1 cellular context compared by ENCODE assay signal in genomic region chr7:45702751-45703150, GRCh38.
TF ChIP-seq lines count a peak whose summit lies in the region.

No MANE protein-coding gene starts in this region.

TF ChIP-seq in HepG2, 621 proteins besides CTCF, POLR2A, EP300 and RAD21 (continued from another document):
- TF ChIP-seq, protein P1, sequence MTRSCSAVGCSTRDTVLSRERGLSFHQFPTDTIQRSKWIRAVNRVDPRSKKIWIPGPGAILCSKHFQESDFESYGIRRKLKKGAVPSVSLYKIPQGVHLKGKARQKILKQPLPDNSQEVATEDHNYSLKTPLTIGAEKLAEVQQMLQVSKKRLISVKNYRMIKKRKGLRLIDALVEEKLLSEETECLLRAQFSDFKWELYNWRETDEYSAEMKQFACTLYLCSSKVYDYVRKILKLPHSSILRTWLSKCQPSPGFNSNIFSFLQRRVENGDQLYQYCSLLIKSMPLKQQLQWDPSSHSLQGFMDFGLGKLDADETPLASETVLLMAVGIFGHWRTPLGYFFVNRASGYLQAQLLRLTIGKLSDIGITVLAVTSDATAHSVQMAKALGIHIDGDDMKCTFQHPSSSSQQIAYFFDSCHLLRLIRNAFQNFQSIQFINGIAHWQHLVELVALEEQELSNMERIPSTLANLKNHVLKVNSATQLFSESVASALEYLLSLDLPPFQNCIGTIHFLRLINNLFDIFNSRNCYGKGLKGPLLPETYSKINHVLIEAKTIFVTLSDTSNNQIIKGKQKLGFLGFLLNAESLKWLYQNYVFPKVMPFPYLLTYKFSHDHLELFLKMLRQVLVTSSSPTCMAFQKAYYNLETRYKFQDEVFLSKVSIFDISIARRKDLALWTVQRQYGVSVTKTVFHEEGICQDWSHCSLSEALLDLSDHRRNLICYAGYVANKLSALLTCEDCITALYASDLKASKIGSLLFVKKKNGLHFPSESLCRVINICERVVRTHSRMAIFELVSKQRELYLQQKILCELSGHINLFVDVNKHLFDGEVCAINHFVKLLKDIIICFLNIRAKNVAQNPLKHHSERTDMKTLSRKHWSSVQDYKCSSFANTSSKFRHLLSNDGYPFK (CRISPR knock-in tag; IDR thresholded peaks at IDR 0.05; ENCODE audit: borderline replicate concordance) = no peak
- TF ChIP-seq ZBTB2 (CRISPR knock-in tag; IDR thresholded peaks at IDR 0.05; ENCODE audit: low read depth) (no peak), SKI (IDR thresholded peaks at IDR 0.05; ENCODE audit: partially characterized antibody) (no peak), NFYB (CRISPR knock-in tag; IDR thresholded peaks at IDR 0.05) (no peak), ZFP90 (CRISPR knock-in tag; IDR thresholded peaks at IDR 0.05; ENCODE audit: borderline replicate concordance) (no peak), ZSCAN12 (CRISPR knock-in tag; IDR thresholded peaks at IDR 0.05) (no peak), TCF12 (IDR thresholded peaks at IDR 0.05) (no peak), TCF12 (CRISPR knock-in tag; IDR thresholded peaks at IDR 0.05) (no peak)
- TF ChIP-seq, protein P2, sequence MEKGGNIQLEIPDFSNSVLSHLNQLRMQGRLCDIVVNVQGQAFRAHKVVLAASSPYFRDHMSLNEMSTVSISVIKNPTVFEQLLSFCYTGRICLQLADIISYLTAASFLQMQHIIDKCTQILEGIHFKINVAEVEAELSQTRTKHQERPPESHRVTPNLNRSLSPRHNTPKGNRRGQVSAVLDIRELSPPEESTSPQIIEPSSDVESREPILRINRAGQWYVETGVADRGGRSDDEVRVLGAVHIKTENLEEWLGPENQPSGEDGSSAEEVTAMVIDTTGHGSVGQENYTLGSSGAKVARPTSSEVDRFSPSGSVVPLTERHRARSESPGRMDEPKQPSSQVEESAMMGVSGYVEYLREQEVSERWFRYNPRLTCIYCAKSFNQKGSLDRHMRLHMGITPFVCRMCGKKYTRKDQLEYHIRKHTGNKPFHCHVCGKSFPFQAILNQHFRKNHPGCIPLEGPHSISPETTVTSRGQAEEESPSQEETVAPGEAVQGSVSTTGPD (CRISPR knock-in tag; IDR thresholded peaks at IDR 0.05) = no peak
- TF ChIP-seq, protein P3, sequence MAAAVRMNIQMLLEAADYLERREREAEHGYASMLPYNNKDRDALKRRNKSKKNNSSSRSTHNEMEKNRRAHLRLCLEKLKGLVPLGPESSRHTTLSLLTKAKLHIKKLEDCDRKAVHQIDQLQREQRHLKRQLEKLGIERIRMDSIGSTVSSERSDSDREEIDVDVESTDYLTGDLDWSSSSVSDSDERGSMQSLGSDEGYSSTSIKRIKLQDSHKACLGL (CRISPR knock-in tag; IDR thresholded peaks at IDR 0.05) = no peak
